In genomic region chr18:35076556-35076955, GRCh38 we compare ENCODE assay signal across 1 cellular context.
A peak's percentile ranks its signal among the peaks of the same experiment; 100 is the strongest.
TF ChIP-seq lines count a peak whose summit lies in the region.

No MANE protein-coding gene starts in this region.

TF ChIP-seq in K562, 482 proteins besides CTCF, POLR2A, EP300 and RAD21:
- TF ChIP-seq ZNF143 (CRISPR knock-in tag; IDR thresholded peaks at IDR 0.05), result no peak
- TF ChIP-seq, protein P1, sequence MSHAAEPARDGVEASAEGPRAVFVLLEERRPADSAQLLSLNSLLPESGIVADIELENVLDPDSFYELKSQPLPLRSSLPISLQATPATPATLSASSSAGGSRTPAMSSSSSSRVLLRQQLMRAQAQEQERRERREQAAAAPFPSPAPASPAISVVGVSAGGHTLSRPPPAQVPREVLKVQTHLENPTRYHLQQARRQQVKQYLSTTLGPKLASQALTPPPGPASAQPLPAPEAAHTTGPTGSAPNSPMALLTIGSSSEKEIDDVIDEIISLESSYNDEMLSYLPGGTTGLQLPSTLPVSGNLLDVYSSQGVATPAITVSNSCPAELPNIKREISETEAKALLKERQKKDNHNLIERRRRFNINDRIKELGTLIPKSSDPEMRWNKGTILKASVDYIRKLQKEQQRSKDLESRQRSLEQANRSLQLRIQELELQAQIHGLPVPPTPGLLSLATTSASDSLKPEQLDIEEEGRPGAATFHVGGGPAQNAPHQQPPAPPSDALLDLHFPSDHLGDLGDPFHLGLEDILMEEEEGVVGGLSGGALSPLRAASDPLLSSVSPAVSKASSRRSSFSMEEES (CRISPR knock-in tag; IDR thresholded peaks at IDR 0.05), result peak; percentile 77
- TF ChIP-seq, protein P2, sequence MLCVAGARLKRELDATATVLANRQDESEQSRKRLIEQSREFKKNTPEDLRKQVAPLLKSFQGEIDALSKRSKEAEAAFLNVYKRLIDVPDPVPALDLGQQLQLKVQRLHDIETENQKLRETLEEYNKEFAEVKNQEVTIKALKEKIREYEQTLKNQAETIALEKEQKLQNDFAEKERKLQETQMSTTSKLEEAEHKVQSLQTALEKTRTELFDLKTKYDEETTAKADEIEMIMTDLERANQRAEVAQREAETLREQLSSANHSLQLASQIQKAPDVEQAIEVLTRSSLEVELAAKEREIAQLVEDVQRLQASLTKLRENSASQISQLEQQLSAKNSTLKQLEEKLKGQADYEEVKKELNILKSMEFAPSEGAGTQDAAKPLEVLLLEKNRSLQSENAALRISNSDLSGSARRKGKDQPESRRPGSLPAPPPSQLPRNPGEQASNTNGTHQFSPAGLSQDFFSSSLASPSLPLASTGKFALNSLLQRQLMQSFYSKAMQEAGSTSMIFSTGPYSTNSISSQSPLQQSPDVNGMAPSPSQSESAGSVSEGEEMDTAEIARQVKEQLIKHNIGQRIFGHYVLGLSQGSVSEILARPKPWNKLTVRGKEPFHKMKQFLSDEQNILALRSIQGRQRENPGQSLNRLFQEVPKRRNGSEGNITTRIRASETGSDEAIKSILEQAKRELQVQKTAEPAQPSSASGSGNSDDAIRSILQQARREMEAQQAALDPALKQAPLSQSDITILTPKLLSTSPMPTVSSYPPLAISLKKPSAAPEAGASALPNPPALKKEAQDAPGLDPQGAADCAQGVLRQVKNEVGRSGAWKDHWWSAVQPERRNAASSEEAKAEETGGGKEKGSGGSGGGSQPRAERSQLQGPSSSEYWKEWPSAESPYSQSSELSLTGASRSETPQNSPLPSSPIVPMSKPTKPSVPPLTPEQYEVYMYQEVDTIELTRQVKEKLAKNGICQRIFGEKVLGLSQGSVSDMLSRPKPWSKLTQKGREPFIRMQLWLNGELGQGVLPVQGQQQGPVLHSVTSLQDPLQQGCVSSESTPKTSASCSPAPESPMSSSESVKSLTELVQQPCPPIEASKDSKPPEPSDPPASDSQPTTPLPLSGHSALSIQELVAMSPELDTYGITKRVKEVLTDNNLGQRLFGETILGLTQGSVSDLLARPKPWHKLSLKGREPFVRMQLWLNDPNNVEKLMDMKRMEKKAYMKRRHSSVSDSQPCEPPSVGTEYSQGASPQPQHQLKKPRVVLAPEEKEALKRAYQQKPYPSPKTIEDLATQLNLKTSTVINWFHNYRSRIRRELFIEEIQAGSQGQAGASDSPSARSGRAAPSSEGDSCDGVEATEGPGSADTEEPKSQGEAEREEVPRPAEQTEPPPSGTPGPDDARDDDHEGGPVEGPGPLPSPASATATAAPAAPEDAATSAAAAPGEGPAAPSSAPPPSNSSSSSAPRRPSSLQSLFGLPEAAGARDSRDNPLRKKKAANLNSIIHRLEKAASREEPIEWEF (CRISPR knock-in tag; IDR thresholded peaks at IDR 0.05), result no peak
